Comparison of ENCODE assay signal across 8 cellular contexts in genomic region chr22:41479671-41480396, GRCh38. TPM values are rescaled to one million over a fixed set of nuclear protein-coding genes. Genes with fewer than 3 reads are reported as not detected.
A peak's percentile ranks its signal among the peaks of the same experiment; 100 is the strongest.
DNase-seq lines count a peak whose midpoint lies in the region; ATAC-seq and TF ChIP-seq lines count a peak whose summit lies in the region.

No MANE protein-coding gene starts in this region.

- POLR2A ChIA-PET in PC-3 (lab: Charles Lee; ENCODE audit: unreplicated experiment), result no interaction called here

- H3K9ac ChIP-seq in BLaER1 (peak overlapping the region; percentile 64), PC-3 (ENCODE audit: low read length) (no peak overlapping the region)

- no peak overlapping the region for H2AFZ ChIP-seq in PC-3 (ENCODE audit: low read length)

- H3K4me1 ChIP-seq in BLaER1, result peaks cover 77% of the 10 kb centered on the region
- 0 out of 2 replicates have a peak, but pooled peaks cover 5% of the 10 kb centered on the region for H3K4me1 ChIP-seq in PC-3 (ENCODE audit: insufficient read depth, low read length)

- H3K27ac ChIP-seq in BLaER1, result peak overlapping the region; percentile 73
- no peak overlapping the region for H3K27ac ChIP-seq in PC-3 (ENCODE audit: low read length)

- H3K36me3 ChIP-seq in BLaER1, result peaks cover 11% of the 10 kb centered on the region
- H3K36me3 ChIP-seq in PC-3 (ENCODE audit: low read depth, low read length), result no peaks in the 10 kb centered on the region

- H3K27me3 ChIP-seq in BLaER1 (no peaks in the 10 kb centered on the region), PC-3 (ENCODE audit: low read length) (no peaks in the 10 kb centered on the region)

- 0 out of 2 replicates have a peak, but pooled peaks have one; percentile 20 for ATAC-seq in PC-3

- H3K4me3 ChIP-seq in BLaER1 (peak overlapping the region; percentile 36), PC-3 (ENCODE audit: low read length) (no peak overlapping the region), foreskin fibroblast (ENCODE audit: low read depth in 1 of 2, low read length in 2 of 2) (no peak overlapping the region)

- peaks cover 95% of the 10 kb centered on the region for H3K79me2 ChIP-seq in PC-3 (ENCODE audit: low read length)

- BruUV-seq in PC-3 (replicated peaks; lab: Mats Ljungman, UMichigan), result no TSS peak

- TF ChIP-seq CTCF in PC-3 (conservative IDR thresholded peaks at IDR 0.05; ENCODE audit: low read depth, low read length) (no peak), foreskin fibroblast (IDR thresholded peaks at IDR 0.05; ENCODE audit: low read depth, low read length) (no peak), GM20000 (IDR thresholded peaks at IDR 0.05; ENCODE audit: extremely low read depth, missing control alignments) (no peak)

- H3K9me3 ChIP-seq in BLaER1 (peaks cover 12% of the 10 kb centered on the region; the same call in 1 of the 2 replicates), PC-3 (ENCODE audit: low read length) (no peaks in the 10 kb centered on the region)

- DNase-seq in PC-3, result no peak
- peak; percentile 31 to 60 for DNase-seq in foreskin fibroblast
- DNase-seq in posterior vena cava (ENCODE audit: low spot score), result peak; percentile 29
- DNase-seq in NCI-H1436 (lab: John Stamatoyannopoulos, UW), result no peak
- DNase-seq in NCI-H2196 treated with DMSO at 0.1 percent for 48 hours (lab: John Stamatoyannopoulos, UW; ENCODE audit: unreplicated experiment), result no peak
- no peak for DNase-seq in stimulated activated CD4-positive, alpha-beta T cell treated with anti-CD3 and anti-CD28 coated beads, Interleukin-4, amount 100 ng/mL, for 1 hour
- DNase-seq in GM20000 (ENCODE audit: low spot score), result no peak

- intact Hi-C loops in PC-3 (cut with micrococcal nuclease) (no loop called here), posterior vena cava (cut with DNase I) (loop anchor here in 1 of 2 donors (5.0 kb wide), 1 partner anchor 32 kb away; no protein-coding TSS in a partner anchor)

- no peaks in the 10 kb centered on the region for H3F3A ChIP-seq in PC-3 (ENCODE audit: low read length, unreplicated experiment)

- peak overlapping the region; percentile 90 for H3K4me2 ChIP-seq in BLaER1
- H3K4me2 ChIP-seq in PC-3 (ENCODE audit: low read length), result no peak overlapping the region

- CTCF ChIA-PET in PC-3 (lab: Charles Lee), result interaction anchor here (0.6 kb wide), 1 partner anchor 36 kb away, joined by 4 read pairs; no protein-coding TSS in a partner anchor

- H3K9me2 ChIP-seq in PC-3 (replicated peaks; ENCODE audit: low read length), result no peaks in the 10 kb centered on the region

- H4K20me1 ChIP-seq in BLaER1 (peaks cover 64% of the 10 kb centered on the region), PC-3 (ENCODE audit: low read length) (peaks cover 11% of the 10 kb centered on the region; the same call in 1 of the 2 replicates)

RNA-seq across cellular contexts. Expression of gene ACO2, which starts 10.9 kb away (rescaled TPM):
- total RNA-seq in PC-3 (2014; rRNA removed) (118 and 130 TPM in 2 replicates), posterior vena cava (10 to 100 TPM; 61.4 to 63.8 TPM)

RNA-seq across cellular contexts. Expression of gene PHF5A, which starts 11.3 kb away (rescaled TPM):
- total RNA-seq in PC-3 (2014; rRNA removed), result 76.5 and 80.4 TPM in 2 replicates
- total RNA-seq in posterior vena cava, result 10 to 100 TPM; 27.5 to 33.5 TPM

RNA-seq across cellular contexts. Expression of gene TOB2, which starts 33.2 kb away (rescaled TPM):
- 12.8 and 13.5 TPM in 2 replicates for total RNA-seq in PC-3 (2014; rRNA removed)
- 10 to 100 TPM; 36.8 to 37.0 TPM for total RNA-seq in posterior vena cava

Comparison
In these comparisons a context has a peak if more than half of its experiments do, and no peak if none do; other contexts are left out.
1. DNase-seq: peak in foreskin fibroblast (2 of 2) and posterior vena cava (single experiment); none in PC-3 (single experiment), NCI-H1436 (single experiment), NCI-H2196 treated with DMSO at 0.1 percent for 48 hours (single experiment), stimulated activated CD4-positive, alpha-beta T cell treated with anti-CD3 and anti-CD28 coated beads, Interleukin-4, amount 100 ng/mL, for 1 hour (single experiment) and GM20000 (single experiment).